1 cellular context compared by ENCODE assay signal in the genomic region with DNA sequence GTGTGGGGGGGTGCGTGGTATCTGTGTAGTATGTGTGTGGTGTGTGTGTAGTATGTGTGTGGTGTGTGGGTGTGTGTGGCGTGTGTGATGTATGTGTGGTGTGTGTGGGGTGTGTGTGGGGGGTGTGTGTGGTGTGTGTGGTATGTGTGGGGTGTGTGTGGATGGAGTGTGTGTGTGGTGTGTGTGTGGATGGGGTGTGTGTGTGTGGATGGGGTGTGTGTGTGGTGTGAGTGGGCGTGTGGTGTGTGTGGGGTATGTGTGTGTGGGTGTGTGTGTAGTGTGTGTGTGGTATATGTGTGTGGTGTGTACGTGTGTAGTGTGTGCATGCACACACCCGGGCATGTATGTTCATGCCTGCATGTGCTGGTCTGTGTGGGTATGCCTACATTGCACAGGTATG.
TF ChIP-seq lines count a peak whose summit lies in the region.

No MANE protein-coding gene starts in this region.

TF ChIP-seq in GM12878, 131 proteins besides CTCF, POLR2A, EP300 and RAD21:
- peak; percentile 32 for TF ChIP-seq NR2C2 (IDR thresholded peaks at IDR 0.05; ENCODE audit: borderline replicate concordance, control insufficient read depth, insufficient read length, low read depth)
- TF ChIP-seq ZBED1 (IDR thresholded peaks at IDR 0.05; ENCODE audit: borderline replicate concordance) = no peak
TF ChIP-seq in GM12878: peak in this region for 1.
